1 cellular context compared by ENCODE assay signal in genomic region chr3:69352305-69353087, GRCh38.
TF ChIP-seq lines count a peak whose summit lies in the region.

No MANE protein-coding gene starts in this region.

TF ChIP-seq in HepG2, 621 proteins besides CTCF, POLR2A, EP300 and RAD21 (continued from another document):
- TF ChIP-seq ARHGAP35 (CRISPR knock-in tag; IDR thresholded peaks at IDR 0.05; ENCODE audit: borderline replicate concordance) (no peak), ZNF761 (CRISPR knock-in tag; conservative IDR thresholded peaks at IDR 0.05) (no peak)
- TF ChIP-seq, protein P1, sequence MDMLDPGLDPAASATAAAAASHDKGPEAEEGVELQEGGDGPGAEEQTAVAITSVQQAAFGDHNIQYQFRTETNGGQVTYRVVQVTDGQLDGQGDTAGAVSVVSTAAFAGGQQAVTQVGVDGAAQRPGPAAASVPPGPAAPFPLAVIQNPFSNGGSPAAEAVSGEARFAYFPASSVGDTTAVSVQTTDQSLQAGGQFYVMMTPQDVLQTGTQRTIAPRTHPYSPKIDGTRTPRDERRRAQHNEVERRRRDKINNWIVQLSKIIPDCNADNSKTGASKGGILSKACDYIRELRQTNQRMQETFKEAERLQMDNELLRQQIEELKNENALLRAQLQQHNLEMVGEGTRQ (IDR thresholded peaks at IDR 0.05; ENCODE audit: low read depth, low read length) = no peak
- TF ChIP-seq, protein P1 (CRISPR knock-in tag; IDR thresholded peaks at IDR 0.05; ENCODE audit: borderline replicate concordance) = no peak
